ENCODE assay signal across 8 cellular contexts in the genomic region with DNA sequence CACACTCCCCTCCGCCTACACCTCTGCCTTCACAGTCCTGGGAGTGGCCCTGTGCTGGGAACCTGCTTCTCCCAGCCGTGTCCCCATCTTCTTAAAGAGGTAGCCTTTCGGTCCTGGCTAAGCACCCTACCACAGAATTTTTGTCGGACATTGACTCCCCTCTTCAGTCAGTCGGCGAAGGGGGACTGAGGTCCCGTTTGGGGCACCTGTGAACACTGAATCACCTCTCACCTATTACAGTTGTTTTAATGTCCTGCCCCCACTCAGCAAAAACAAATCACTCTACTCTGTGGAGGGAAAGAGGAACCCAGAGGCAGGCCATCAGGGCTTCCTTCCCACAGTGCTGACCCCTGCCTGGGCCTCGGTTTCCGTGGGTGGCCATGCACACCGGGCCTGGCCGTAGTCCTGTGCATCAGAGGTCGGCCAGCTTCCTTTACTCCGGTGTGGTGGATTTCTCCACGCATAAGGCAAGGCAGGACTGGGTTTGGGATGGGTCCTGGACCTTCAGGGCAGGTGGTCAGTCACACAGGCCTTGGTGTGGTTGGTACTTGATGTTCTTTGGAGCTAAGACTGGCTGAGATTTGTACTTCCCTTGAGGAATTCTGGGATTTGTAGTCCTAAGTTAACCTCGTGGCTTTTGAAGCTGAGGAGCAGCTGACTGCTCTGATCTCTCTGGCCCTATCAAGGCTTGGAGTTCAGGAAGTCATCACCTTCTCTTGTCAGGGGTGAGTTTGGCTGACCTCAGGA. TPM values are rescaled to one million over a fixed set of nuclear protein-coding genes. Genes with fewer than 3 reads are reported as not detected.
A peak's percentile ranks its signal among the peaks of the same experiment; 100 is the strongest.
DNase-seq lines count a peak whose midpoint lies in the region; TF ChIP-seq lines count a peak whose summit lies in the region.

No MANE protein-coding gene starts in this region.

- H3K79me2 ChIP-seq in neural progenitor cell (ENCODE audit: low read depth), result peaks cover 44% of the 10 kb centered on the region

- H2AFZ ChIP-seq in neural progenitor cell (replicated peaks), result no peak overlapping the region

- H3K9me3 ChIP-seq in MG63 (no peaks in the 10 kb centered on the region), neural progenitor cell (ENCODE audit: low read depth) (no peaks in the 10 kb centered on the region)

- H3K27ac Mint-ChIP-seq in activated T-helper 2 cell treated with anti-CD3 and anti-CD28 coated beads, Interferon-gamma antibody, Interleukin-2, Interleukin-4, amounts not matched to agents 10 μg/mL and 5 μg/mL and 100 μg/mL, durations not matched to agents 14 hours and 24 hours and 36 hours, result peak overlapping the region; percentile 87
- H3K27ac Mint-ChIP-seq in neural progenitor cell, result peak overlapping the region; percentile 93

- H3K27me3 Mint-ChIP-seq in activated T-helper 2 cell treated with anti-CD3 and anti-CD28 coated beads, Interferon-gamma antibody, Interleukin-2, Interleukin-4, amounts not matched to agents 10 μg/mL and 5 μg/mL and 100 μg/mL, durations not matched to agents 14 hours and 24 hours and 36 hours (ENCODE audit: low read depth), result no peaks in the 10 kb centered on the region
- H3K27me3 Mint-ChIP-seq in neural progenitor cell (ENCODE audit: insufficient read depth, low read depth), result peaks cover 5% of the 10 kb centered on the region

- peaks cover 89% of the 10 kb centered on the region for H4K20me1 ChIP-seq in neural progenitor cell (ENCODE audit: low read depth)

- peak overlapping the region; percentile 82 for H3K4me2 ChIP-seq in neural progenitor cell

- H3K27me3 ChIP-seq in MG63 (no peaks in the 10 kb centered on the region), neural progenitor cell (no peaks in the 10 kb centered on the region)

- no peaks in the 10 kb centered on the region for H3K9me3 Mint-ChIP-seq in activated T-helper 2 cell treated with anti-CD3 and anti-CD28 coated beads, Interferon-gamma antibody, Interleukin-2, Interleukin-4, amounts not matched to agents 10 μg/mL and 5 μg/mL and 100 μg/mL, durations not matched to agents 14 hours and 24 hours and 36 hours
- H3K9me3 Mint-ChIP-seq in neural progenitor cell, result no peaks in the 10 kb centered on the region

- H3K4me1 Mint-ChIP-seq in activated T-helper 2 cell treated with anti-CD3 and anti-CD28 coated beads, Interferon-gamma antibody, Interleukin-2, Interleukin-4, amounts not matched to agents 10 μg/mL and 5 μg/mL and 100 μg/mL, durations not matched to agents 14 hours and 24 hours and 36 hours (ENCODE audit: low read depth), result peaks cover 54% of the 10 kb centered on the region
- peaks cover 29% of the 10 kb centered on the region for H3K4me1 Mint-ChIP-seq in neural progenitor cell

- H3K4me3 ChIP-seq in MG63 (peak overlapping the region; percentile 52), neural progenitor cell (peak overlapping the region; percentile 88)

- TF ChIP-seq CTCF in neural progenitor cell (IDR thresholded peaks at IDR 0.05), result no peak

- H3K4me3 Mint-ChIP-seq in activated T-helper 2 cell treated with anti-CD3 and anti-CD28 coated beads, Interferon-gamma antibody, Interleukin-2, Interleukin-4, amounts not matched to agents 10 μg/mL and 5 μg/mL and 100 μg/mL, durations not matched to agents 14 hours and 24 hours and 36 hours (ENCODE audit: low read depth), result peak overlapping the region; percentile 88
- H3K4me3 Mint-ChIP-seq in neural progenitor cell, result peak overlapping the region; percentile 92

- peaks cover 61% of the 10 kb centered on the region for H3F3A ChIP-seq in neural progenitor cell (ENCODE audit: low read depth)

- DNase-seq in activated effector memory CD4-positive, alpha-beta T cell treated with anti-CD3 and anti-CD28 coated beads, Interleukin-2, amount 50 U/mL, for 16 hours, result peak; percentile 69
- no peak for DNase-seq in activated effector memory CD4-positive, alpha-beta T cell treated with Interleukin-2 at 50 U/mL for 16 hours
- no peak for DNase-seq in MG63
- no peak for DNase-seq in activated T-helper 2 cell treated with anti-CD3 and anti-CD28 coated beads, Interferon-gamma antibody, Interleukin-2, Interleukin-4, amounts not matched to agents 10 μg/mL and 5 μg/mL and 100 μg/mL, durations not matched to agents 14 hours and 24 hours and 36 hours (ENCODE audit: low spot score)
- peak; percentile 74 for DNase-seq in foreskin melanocyte
- peak; percentile 72 for DNase-seq in neural progenitor cell (ENCODE audit: low spot score)
- no peak for DNase-seq in stimulated activated CD4-positive, alpha-beta T cell treated with anti-CD3 and anti-CD28 coated beads, Interleukin-2, amount 100 ng/mL, for 48 hours
- DNase-seq in OCI-M2 (lab: John Stamatoyannopoulos, UW; ENCODE audit: unreplicated experiment), result no peak

- peaks cover 53% of the 10 kb centered on the region for H3K36me3 ChIP-seq in MG63
- no peaks in the 10 kb centered on the region for H3K36me3 ChIP-seq in neural progenitor cell

- H3K36me3 Mint-ChIP-seq in activated T-helper 2 cell treated with anti-CD3 and anti-CD28 coated beads, Interferon-gamma antibody, Interleukin-2, Interleukin-4, amounts not matched to agents 10 μg/mL and 5 μg/mL and 100 μg/mL, durations not matched to agents 14 hours and 24 hours and 36 hours (ENCODE audit: low read depth), result peaks cover 37% of the 10 kb centered on the region
- peaks cover 15% of the 10 kb centered on the region for H3K36me3 Mint-ChIP-seq in neural progenitor cell

- H3K27ac ChIP-seq in neural progenitor cell, result peak overlapping the region; percentile 94

- H3K9ac ChIP-seq in neural progenitor cell, result peak overlapping the region; percentile 62

- intact Hi-C loops in activated T-helper 2 cell treated with anti-CD3 and anti-CD28 coated beads, Interferon-gamma antibody, Interleukin-2, Interleukin-4, amounts not matched to agents 10 μg/mL and 5 μg/mL and 100 μg/mL, durations not matched to agents 14 hours and 24 hours and 36 hours (cut with micrococcal nuclease), result no loop called here

- H3K4me1 ChIP-seq in neural progenitor cell, result peaks cover 21% of the 10 kb centered on the region

RNA-seq across cellular contexts. Expression of a gene that starts 0.7 kb away (rescaled TPM):
- total RNA-seq in MG63 (2014; rRNA removed; shearing (Covaris generic); ENCODE audit: low replicate concordance), result 4.8 and 8.8 TPM in 2 replicates
- total RNA-seq in activated T-helper 2 cell treated with anti-CD3 and anti-CD28 coated beads, Interferon-gamma antibody, Interleukin-2, Interleukin-4, amounts not matched to agents 10 μg/mL and 5 μg/mL and 100 μg/mL, durations not matched to agents 14 hours and 24 hours and 36 hours, result 12.6 and 13.9 TPM in 2 replicates
- 17.2 and 37.7 TPM in 2 replicates for total RNA-seq in neural progenitor cell (ENCODE audit: low replicate concordance)

RNA-seq across cellular contexts. Expression of a gene that starts 22.3 kb away (rescaled TPM):
- total RNA-seq in MG63 (2014; rRNA removed; shearing (Covaris generic); ENCODE audit: low replicate concordance), result 378 and 439 TPM in 2 replicates
- total RNA-seq in activated T-helper 2 cell treated with anti-CD3 and anti-CD28 coated beads, Interferon-gamma antibody, Interleukin-2, Interleukin-4, amounts not matched to agents 10 μg/mL and 5 μg/mL and 100 μg/mL, durations not matched to agents 14 hours and 24 hours and 36 hours, result 624 and 628 TPM in 2 replicates
- total RNA-seq in neural progenitor cell (ENCODE audit: low replicate concordance), result 137 and 207 TPM in 2 replicates

RNA-seq across cellular contexts. Expression of a gene that starts 24.7 kb away (rescaled TPM):
- total RNA-seq in MG63 (2014; rRNA removed; shearing (Covaris generic); ENCODE audit: low replicate concordance), result 2.6 and 2.9 TPM in 2 replicates
- total RNA-seq in activated T-helper 2 cell treated with anti-CD3 and anti-CD28 coated beads, Interferon-gamma antibody, Interleukin-2, Interleukin-4, amounts not matched to agents 10 μg/mL and 5 μg/mL and 100 μg/mL, durations not matched to agents 14 hours and 24 hours and 36 hours, result 6.9 and 9.6 TPM in 2 replicates
- total RNA-seq in neural progenitor cell (ENCODE audit: low replicate concordance), result 16.5 and 38.2 TPM in 2 replicates

RNA-seq across cellular contexts. Expression of a gene that starts 24.9 kb away (rescaled TPM):
- total RNA-seq in MG63 (2014; rRNA removed; shearing (Covaris generic); ENCODE audit: low replicate concordance), result 138 and 139 TPM in 2 replicates
- 150 and 155 TPM in 2 replicates for total RNA-seq in activated T-helper 2 cell treated with anti-CD3 and anti-CD28 coated beads, Interferon-gamma antibody, Interleukin-2, Interleukin-4, amounts not matched to agents 10 μg/mL and 5 μg/mL and 100 μg/mL, durations not matched to agents 14 hours and 24 hours and 36 hours
- total RNA-seq in neural progenitor cell (ENCODE audit: low replicate concordance), result 128 and 173 TPM in 2 replicates

RNA-seq across cellular contexts. Expression of a gene that starts 37.6 kb away (rescaled TPM):
- total RNA-seq in MG63 (2014; rRNA removed; shearing (Covaris generic); ENCODE audit: low replicate concordance), result 1,179 and 1,305 TPM in 2 replicates
- 268 and 275 TPM in 2 replicates for total RNA-seq in activated T-helper 2 cell treated with anti-CD3 and anti-CD28 coated beads, Interferon-gamma antibody, Interleukin-2, Interleukin-4, amounts not matched to agents 10 μg/mL and 5 μg/mL and 100 μg/mL, durations not matched to agents 14 hours and 24 hours and 36 hours
- total RNA-seq in neural progenitor cell (ENCODE audit: low replicate concordance), result 234 and 476 TPM in 2 replicates

Comparison
In these comparisons a context has a peak if more than half of its experiments do, and no peak if none do; other contexts are left out.
1. DNase-seq: peak in activated effector memory CD4-positive, alpha-beta T cell treated with anti-CD3 and anti-CD28 coated beads, Interleukin-2, amount 50 U/mL, for 16 hours (single experiment), foreskin melanocyte (single experiment) and neural progenitor cell (single experiment); none in activated effector memory CD4-positive, alpha-beta T cell treated with Interleukin-2 at 50 U/mL for 16 hours (single experiment), MG63 (single experiment), activated T-helper 2 cell treated with anti-CD3 and anti-CD28 coated beads, Interferon-gamma antibody, Interleukin-2, Interleukin-4, amounts not matched to agents 10 μg/mL and 5 μg/mL and 100 μg/mL, durations not matched to agents 14 hours and 24 hours and 36 hours (single experiment), stimulated activated CD4-positive, alpha-beta T cell treated with anti-CD3 and anti-CD28 coated beads, Interleukin-2, amount 100 ng/mL, for 48 hours (0 of 2) and OCI-M2 (single experiment).